1 cellular context compared by ENCODE assay signal in the genomic region with DNA sequence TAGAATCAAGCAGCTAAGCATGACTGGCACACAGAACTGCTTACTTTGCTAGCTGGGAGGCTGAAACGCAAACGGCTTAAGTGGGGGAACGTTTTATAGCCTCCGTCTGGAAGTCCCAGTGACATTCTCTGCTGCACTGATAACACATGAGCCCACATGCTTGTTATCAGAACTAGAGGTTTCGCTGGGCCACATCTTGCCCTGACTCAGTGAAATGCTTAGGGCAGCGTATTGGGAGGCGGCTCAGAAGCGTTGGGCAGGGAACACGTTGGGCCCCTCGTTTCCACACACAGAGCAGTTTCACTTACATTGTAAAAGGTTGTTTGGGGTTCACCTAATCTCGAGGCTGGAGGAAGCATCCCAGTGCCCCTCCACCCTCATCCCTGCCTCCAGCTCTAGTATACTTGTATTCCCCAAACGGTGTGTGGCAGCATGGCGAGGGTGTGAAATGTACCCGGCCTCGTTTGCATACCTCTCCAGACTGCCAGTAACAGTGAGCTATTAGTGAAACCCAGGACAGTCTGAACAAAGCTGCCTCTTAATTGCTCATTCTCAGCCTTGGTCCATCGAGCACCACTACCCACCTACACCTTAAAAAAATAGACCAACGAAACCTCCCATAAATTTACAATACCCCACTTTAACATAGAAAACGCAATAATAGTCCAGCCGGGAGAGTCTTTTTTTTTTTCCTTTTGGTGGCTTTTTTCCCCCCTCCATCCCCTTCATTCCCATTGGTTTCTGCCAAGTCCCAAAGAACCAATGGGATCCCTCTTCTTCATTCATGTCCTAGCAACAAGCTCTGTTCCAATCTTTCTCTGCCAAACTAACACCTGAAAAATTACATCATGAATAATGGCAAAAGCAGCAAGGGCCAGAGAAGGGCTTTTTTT.
TF ChIP-seq lines count a peak whose summit lies in the region.

No MANE protein-coding gene starts in this region.

TF ChIP-seq in H1, 55 proteins besides CTCF, POLR2A, EP300 and RAD21 (continued from another document):
- TF ChIP-seq TEAD4 (IDR thresholded peaks at IDR 0.05; ENCODE audit: low read depth, low read length): no peak
- no peak for TF ChIP-seq KDM4A (IDR thresholded peaks at IDR 0.05; ENCODE audit: low read depth, low read length, severe bottlenecking)
- TF ChIP-seq CEBPB (IDR thresholded peaks at IDR 0.05; ENCODE audit: low read depth, low read length): no peak
- no peak for TF ChIP-seq KDM1A (IDR thresholded peaks at IDR 0.05; ENCODE audit: borderline replicate concordance, low read length)
- TF ChIP-seq RFX5 (IDR thresholded peaks at IDR 0.05; ENCODE audit: borderline replicate concordance, low read depth, low read length): peak; percentile 68
- no peak for TF ChIP-seq SUZ12 (IDR thresholded peaks at IDR 0.05; ENCODE audit: low read length)
- TF ChIP-seq TAF7 (optimal IDR thresholded peaks at IDR 0.05; ENCODE audit: borderline replicate concordance, low read depth, low read length): no peak
- no peak for TF ChIP-seq SP4 (IDR thresholded peaks at IDR 0.05; ENCODE audit: low read length)
TF ChIP-seq in H1: peak in this region for 2.
